In the genomic region with DNA sequence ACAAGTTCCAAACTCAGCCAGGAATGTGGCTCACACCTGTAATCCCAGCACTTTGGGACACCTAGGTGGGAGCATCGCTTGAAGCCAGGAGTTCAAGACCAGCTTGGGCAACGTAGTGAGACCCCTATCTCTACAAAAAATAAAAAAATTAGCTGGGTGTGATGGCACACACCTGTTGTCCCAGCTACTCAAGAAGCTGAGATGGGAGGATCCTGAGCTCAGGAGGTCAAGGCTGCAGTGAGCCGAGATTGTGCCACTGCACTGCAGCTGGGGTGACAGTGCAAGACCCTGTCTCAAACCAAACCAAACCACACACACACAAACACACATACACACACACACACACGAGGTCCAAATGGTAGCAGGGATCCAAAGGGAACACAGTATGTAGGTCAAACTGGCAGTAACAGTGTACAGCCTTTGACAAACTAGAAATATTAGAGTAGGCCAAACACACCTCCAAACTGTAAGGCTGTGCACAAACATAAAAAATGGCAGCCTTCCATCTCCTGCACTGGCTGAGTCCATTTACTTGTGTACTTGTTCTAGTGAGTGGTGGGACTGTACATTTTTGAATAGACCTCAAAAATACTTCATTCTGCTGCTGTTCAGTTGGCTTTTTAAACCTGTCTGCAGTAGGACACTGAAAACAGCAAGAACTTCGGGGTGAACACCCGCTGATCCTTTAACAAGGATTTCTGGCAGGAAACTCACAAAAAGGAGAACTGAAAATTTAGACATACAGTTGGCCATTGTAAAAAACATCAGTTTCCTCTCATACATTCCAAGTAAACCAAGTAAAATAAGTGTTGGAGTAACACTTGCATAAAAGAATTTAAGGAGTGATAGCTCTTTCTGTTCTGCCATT, we compare ENCODE assay signal across 12 cellular contexts. TPM values are rescaled to one million over a fixed set of nuclear protein-coding genes. Genes with fewer than 3 reads are reported as not detected.
DNase-seq lines count a peak whose midpoint lies in the region; ATAC-seq, FAIRE-seq and TF ChIP-seq lines count a peak whose summit lies in the region.
"Had no signal": no experiment of that assay in that cellular context is flagged by ENCODE, and none has a peak within 500 bp of the region (broad histone marks: within the 10 kb centered on the region; RNA-seq: fewer than 3 reads in every experiment).

No MANE protein-coding gene starts in this region.

- TSS peak; percentile 76 for BruUV-seq in Caco-2 (replicated peaks; lab: Mats Ljungman, UMichigan)
- BruUV-seq in GM12878 (replicated peaks; lab: Mats Ljungman, UMichigan) = TSS peak; percentile 71

- no peak overlapping the region for H3K27ac Mint-ChIP-seq in Caco-2 (ENCODE audit: unreplicated experiment)
- no peak overlapping the region for H3K27ac Mint-ChIP-seq in neural progenitor cell

- no peak for TF ChIP-seq POLR2A in GM12878 (IDR thresholded peaks at IDR 0.05; ENCODE audit: low read depth, low read length)

- H3K4me3 ChIP-seq in Caco-2 (ENCODE audit: low read depth, low read length) (no peak overlapping the region), GM12878 (no peak overlapping the region), neural progenitor cell (no peak overlapping the region), MM.1S (ENCODE audit: low read length) (no peak overlapping the region)

- H4K20me1 ChIP-seq in GM12878 (ENCODE audit: control insufficient read depth, insufficient read depth) (no peaks in the 10 kb centered on the region), neural progenitor cell (ENCODE audit: low read depth) (peaks cover 5% of the 10 kb centered on the region), MM.1S (ENCODE audit: insufficient read depth, low read length) (no peaks in the 10 kb centered on the region)

- FAIRE-seq in GM12878 (lab: Jason Lieb, UNC) = no peak
- no peak for FAIRE-seq in HTR-8/SVneo (lab: Jason Lieb, UNC)
- FAIRE-seq: frontal cortex, islet of Langerhans had no signal

- DNase-seq in Caco-2 = no peak
- DNase-seq in KBM-7 = peak; percentile 50
- no peak for DNase-seq in GM12878 (ENCODE audit: low read depth, low spot score)
- no peak for DNase-seq in neural progenitor cell (ENCODE audit: low spot score)
- no peak for DNase-seq in MM.1S
- DNase-seq in HTR-8/SVneo (ENCODE audit: insufficient read length, low spot score) = no peak
- no peak for DNase-seq in NCI-H2081 treated with DMSO at 0.1 percent for 48 hours (lab: John Stamatoyannopoulos, UW)
- DNase-seq: activated CD8-positive, alpha-beta memory T cell treated with anti-CD3 and anti-CD28 coated beads, Interleukin-2, amount 50 U/mL, for 4 hours; NCI-H1092 treated with DMSO at 0.1 percent for 48 hours had no signal

- POLR2A ChIA-PET in Caco-2 (lab: Charles Lee) = no interaction called here
- POLR2A ChIA-PET in GM12878 (lab: Charles Lee) = no interaction called here

- RAD21 ChIA-PET in GM12878 (lab: Charles Lee; ENCODE audit: unreplicated experiment) = no interaction called here

- H3K36me3 ChIP-seq in Caco-2 (ENCODE audit: control insufficient read depth, insufficient read depth, low read length) (no peaks in the 10 kb centered on the region; the same call in none of the 2 replicates), GM12878 (ENCODE audit: control insufficient read depth in 2 of 2, insufficient read depth in 2 of 2, low read length in 1 of 2) (peaks cover 10 to 38% of the 10 kb centered on the region in 2 experiments), neural progenitor cell (peaks cover 5% of the 10 kb centered on the region), MM.1S (replicated peaks; ENCODE audit: insufficient read depth, low read length) (peaks cover 3% of the 10 kb centered on the region; the same call in 1 of the 2 replicates)

- H3K4me1 Mint-ChIP-seq in Caco-2 (ENCODE audit: low read depth, unreplicated experiment) (no peaks in the 10 kb centered on the region), neural progenitor cell (peaks cover 22% of the 10 kb centered on the region)

- SMC1A ChIA-PET in GM12878 (lab: Charles Lee; ENCODE audit: uncharacterized antibody, unreplicated experiment) = interaction anchor here (1.6 kb wide), 1 partner anchor 18 kb away, joined by 3 read pairs; no protein-coding TSS in a partner anchor

- no peaks in the 10 kb centered on the region for H3K9me3 Mint-ChIP-seq in Caco-2 (ENCODE audit: unreplicated experiment)
- H3K9me3 Mint-ChIP-seq in neural progenitor cell = no peaks in the 10 kb centered on the region

- intact Hi-C loops in Caco-2 (cut with micrococcal nuclease; ENCODE audit: unreplicated experiment) = no loop called here
- intact Hi-C loops in GM12878 (cut with micrococcal nuclease; ENCODE audit: unreplicated experiment) = no loop called here

- TF ChIP-seq EP300 in GM12878 (IDR thresholded peaks at IDR 0.05; ENCODE audit: borderline replicate concordance in 1 of 2, control insufficient read depth in 1 of 2, low read depth in 2 of 2, low read length in 2 of 2) = no peak

- no peaks in the 10 kb centered on the region for H3K9me2 ChIP-seq in MM.1S (replicated peaks; ENCODE audit: insufficient read depth, low read length)

- H3K4me2 ChIP-seq in GM12878 (ENCODE audit: control insufficient read depth, insufficient read depth) = no peak overlapping the region
- no peak overlapping the region for H3K4me2 ChIP-seq in neural progenitor cell
- H3K4me2 ChIP-seq in MM.1S (ENCODE audit: low read depth, low read length) = no peak overlapping the region

- no peaks in the 10 kb centered on the region for H3K79me2 ChIP-seq in GM12878 (ENCODE audit: control insufficient read depth, insufficient read depth, low read length)
- H3K79me2 ChIP-seq in neural progenitor cell (ENCODE audit: low read depth) = no peaks in the 10 kb centered on the region
- no peaks in the 10 kb centered on the region for H3K79me2 ChIP-seq in MM.1S (ENCODE audit: low read length)

- H3K27me3 ChIP-seq in Caco-2 (replicated peaks; ENCODE audit: control insufficient read depth, insufficient read depth, low read length) (no peaks in the 10 kb centered on the region), GM12878 (replicated peaks in 1 of 2; ENCODE audit: control insufficient read depth in 2 of 2, insufficient read depth in 2 of 2, low read length in 1 of 2) (no peaks in the 10 kb centered on the region), neural progenitor cell (no peaks in the 10 kb centered on the region), MM.1S (replicated peaks; ENCODE audit: insufficient read depth, low read length) (no peaks in the 10 kb centered on the region)

- no peak overlapping the region for H3K9ac ChIP-seq in GM12878 (ENCODE audit: control insufficient read depth, insufficient read depth, low read length)
- no peak overlapping the region for H3K9ac ChIP-seq in neural progenitor cell
- H3K9ac ChIP-seq in MM.1S (ENCODE audit: low read length) = no peak overlapping the region

- H3K27ac ChIP-seq in GM12878 (ENCODE audit: control insufficient read depth, insufficient read depth) (no peak overlapping the region), neural progenitor cell (peak overlapping the region; percentile 2), MM.1S (ENCODE audit: low read length) (no peak overlapping the region)
- H3K27ac ChIP-seq: HL-60 had no signal

- peak; percentile 17; the same call in 1 of the 3 replicates for ATAC-seq in GM12878

- H3K27me3 Mint-ChIP-seq in Caco-2 (ENCODE audit: insufficient read depth, unreplicated experiment) (no peaks in the 10 kb centered on the region), neural progenitor cell (ENCODE audit: insufficient read depth, low read depth) (no peaks in the 10 kb centered on the region)

- no peaks in the 10 kb centered on the region for H3K4me1 ChIP-seq in Caco-2
- H3K4me1 ChIP-seq in GM12878 (ENCODE audit: control insufficient read depth, insufficient read depth, low read length) = peaks cover 5% of the 10 kb centered on the region
- peaks cover 7% of the 10 kb centered on the region for H3K4me1 ChIP-seq in neural progenitor cell
- H3K4me1 ChIP-seq in MM.1S (ENCODE audit: low read length) = peaks cover 1% of the 10 kb centered on the region; the same call in 1 of the 2 replicates

- H3K4me3 Mint-ChIP-seq in Caco-2 (ENCODE audit: unreplicated experiment) (no peak overlapping the region), neural progenitor cell (no peak overlapping the region)

- TF ChIP-seq CTCF in Caco-2 (IDR thresholded peaks at IDR 0.05; ENCODE audit: insufficient read depth in 1 of 2, low read depth in 1 of 2, low read length in 1 of 2, severe bottlenecking in 1 of 2, unreplicated experiment in 1 of 2) (no peak), GM12878 (IDR thresholded peaks at IDR 0.05 in 2 of 3, conservative IDR thresholded peaks at IDR 0.05 in 1 of 3; ENCODE audit: control insufficient read depth in 2 of 3, extremely low read depth in 1 of 3, insufficient read depth in 1 of 3, low read depth in 3 of 3, low read length in 3 of 3) (no peak), neural progenitor cell (IDR thresholded peaks at IDR 0.05) (no peak), MM.1S (IDR thresholded peaks at IDR 0.05; ENCODE audit: low read length) (no peak)

- H2AFZ ChIP-seq in GM12878 (ENCODE audit: control insufficient read depth, low read depth, low read length) (no peak overlapping the region), neural progenitor cell (replicated peaks) (no peak overlapping the region), MM.1S (ENCODE audit: low read length) (no peak overlapping the region)

- H3K36me3 Mint-ChIP-seq in Caco-2 (ENCODE audit: insufficient read depth, unreplicated experiment) (peaks cover 61% of the 10 kb centered on the region), neural progenitor cell (peaks cover 30% of the 10 kb centered on the region)

- H3K9me3 ChIP-seq in Caco-2 (no peaks in the 10 kb centered on the region), GM12878 (replicated peaks; ENCODE audit: control insufficient read depth, insufficient read depth, low read length) (no peaks in the 10 kb centered on the region), neural progenitor cell (ENCODE audit: low read depth) (no peaks in the 10 kb centered on the region), MM.1S (replicated peaks; ENCODE audit: insufficient read depth, low read length) (no peaks in the 10 kb centered on the region)

- H3F3A ChIP-seq in neural progenitor cell (ENCODE audit: low read depth) = peaks cover 52% of the 10 kb centered on the region
- H3F3A ChIP-seq in MM.1S (ENCODE audit: insufficient read depth, low read length) = 0 out of 2 replicates have a peak, but pooled peaks cover under 1% of the 10 kb centered on the region

- in situ Hi-C loops in KBM-7 (cut with MboI; ENCODE audit: low pct_unique_long_range_greater_than_20kb, low sequenced_read_pairs) = no loop called here
- in situ Hi-C loops in GM12878 (cut with MboI) = no loop called here

- CTCF ChIA-PET in Caco-2 (lab: Charles Lee) = no interaction called here
- CTCF ChIA-PET in GM12878 (lab: Yijun Ruan, JAX) = interaction anchor here (1.1 to 1.5 kb wide), 3 partner anchors 8 to 177 kb away, joined by 3 read pairs; partner anchors contain the start of gene INTS14

- TF ChIP-seq RAD21 in GM12878 (IDR thresholded peaks at IDR 0.05; ENCODE audit: insufficient read depth, low read depth, low read length) = no peak

- WGBS in GM12878 (ENCODE audit: insufficient coverage, insufficient replicate concordance, low lambda C conversion rate, missing lambda C conversion rate) = 62% methylated on average over 6 of the region's 6 CpGs

RNA-seq across cellular contexts. Expression of gene INTS14, which starts 33.6 kb away (rescaled TPM):
- total RNA-seq in Caco-2 (2022) (37.7 and 38.2 TPM in 2 replicates), GM12878 (2014; rRNA removed) (36.8 and 39.3 TPM in 2 replicates), GM12878 (2014; rRNA removed; fragmentation: Illumina TruSeq; extraction: Trizol) (39.4 and 40.4 TPM in 2 replicates), GM12878 (2021) (40.7 and 42.0 TPM in 2 replicates), neural progenitor cell (ENCODE audit: low replicate concordance) (40.2 and 54.2 TPM in 2 replicates)
- 108 and 123 TPM in 2 replicates for total RNA-seq in GM12878 (2013; cell fraction: nucleolus; rRNA removed)
- 26.2 TPM for polyA plus RNA-seq in GM12878 (2011; ENCODE audit: low read depth)
- polyA plus RNA-seq in GM12878 (2011; rRNA removed) (76.9 and 93.4 TPM in 2 replicates), GM12878 (2014; fragmentation: Illumina TruSeq; extraction: Trizol) (53.7 and 68.1 TPM in 2 replicates), GM12878 (2014; fragmentation: Nextera tagmentation; extraction: Ambion mirVana) (10 to 100 TPM; 39.4 to 41.9 TPM), GM12878 (2014; rRNA removed) (47.5 and 53.4 TPM in 2 replicates), GM12878 (2016; fragmentation: Nextera tagmentation; extraction: Ambion mirVana) (10 to 100 TPM; 69.3 to 74.4 TPM)
- polyA plus RNA-seq in GM12878 (2011; cell fraction: cytosol; rRNA removed) = 55.4 and 58.2 TPM in 2 replicates
- polyA plus RNA-seq in GM12878 (2011; cell fraction: nucleus; rRNA removed) = 48.6 and 54.8 TPM in 2 replicates
- polyA plus RNA-seq in GM12878 (2012) = 24.6 and 28.8 TPM in 2 replicates
- 57.6 and 79.1 TPM in 2 replicates for polyA minus RNA-seq in GM12878 (2011; rRNA and poly(A)+ RNA removed)
- 19.1 and 27.4 TPM in 2 replicates for polyA minus RNA-seq in GM12878 (2011; cell fraction: cytosol; rRNA and poly(A)+ RNA removed)
- 35.9 and 74.2 TPM in 2 replicates for polyA minus RNA-seq in GM12878 (2011; cell fraction: nucleus; rRNA and poly(A)+ RNA removed)

RNA-seq across cellular contexts. Expression of gene SLC24A1, which starts 44.4 kb away (rescaled TPM):
- total RNA-seq in Caco-2 (2022) (6.0 and 8.7 TPM in 2 replicates), GM12878 (2014; rRNA removed) (2.9 and 3.3 TPM in 2 replicates), GM12878 (2014; rRNA removed; fragmentation: Illumina TruSeq; extraction: Trizol) (2.8 and 3.3 TPM in 2 replicates), GM12878 (2021) (4.5 and 5.8 TPM in 2 replicates), neural progenitor cell (ENCODE audit: low replicate concordance) (6.0 and 10.6 TPM in 2 replicates)
- total RNA-seq in GM12878 (2013; cell fraction: nucleolus; rRNA removed) = 19.8 and 23.8 TPM in 2 replicates
- 4.9 TPM for polyA plus RNA-seq in GM12878 (2011; ENCODE audit: low read depth)
- polyA plus RNA-seq in GM12878 (2011; rRNA removed) (3.9 and 4.4 TPM in 2 replicates), GM12878 (2014; fragmentation: Illumina TruSeq; extraction: Trizol) (4.3 and 4.9 TPM in 2 replicates), GM12878 (2014; fragmentation: Nextera tagmentation; extraction: Ambion mirVana) (1 to 10 TPM; 1.4 to 2.3 TPM), GM12878 (2014; rRNA removed) (2.8 and 4.7 TPM in 2 replicates), GM12878 (2016; fragmentation: Nextera tagmentation; extraction: Ambion mirVana) (1 to 10 TPM; 1.7 to 3.2 TPM)
- 3.2 and 4.5 TPM in 2 replicates for polyA plus RNA-seq in GM12878 (2011; cell fraction: cytosol; rRNA removed)
- polyA plus RNA-seq in GM12878 (2011; cell fraction: nucleus; rRNA removed) = 3.9 and 5.7 TPM in 2 replicates
- 7.3 and 7.7 TPM in 2 replicates for polyA plus RNA-seq in GM12878 (2012)
- 5.7 and 6.4 TPM in 2 replicates for polyA minus RNA-seq in GM12878 (2011; rRNA and poly(A)+ RNA removed)
- 1.5 and 1.8 TPM in 2 replicates for polyA minus RNA-seq in GM12878 (2011; cell fraction: cytosol; rRNA and poly(A)+ RNA removed)
- 5.2 and 8.6 TPM in 2 replicates for polyA minus RNA-seq in GM12878 (2011; cell fraction: nucleus; rRNA and poly(A)+ RNA removed)

RNA-seq across cellular contexts. Expression of gene HACD3, which starts 47.1 kb away (rescaled TPM):
- total RNA-seq in Caco-2 (2022) = 118 and 127 TPM in 2 replicates
- total RNA-seq in GM12878 (2013; cell fraction: nucleolus; rRNA removed) = 67.7 and 71.3 TPM in 2 replicates
- 49.5 and 55.1 TPM in 2 replicates for total RNA-seq in GM12878 (2014; rRNA removed)
- 49.2 and 49.6 TPM in 2 replicates for total RNA-seq in GM12878 (2014; rRNA removed; fragmentation: Illumina TruSeq; extraction: Trizol)
- 27.7 and 30.2 TPM in 2 replicates for total RNA-seq in GM12878 (2021)
- 12.7 TPM for polyA plus RNA-seq in GM12878 (2011; ENCODE audit: low read depth)
- polyA plus RNA-seq in GM12878 (2011; rRNA removed) = 47.2 and 54.2 TPM in 2 replicates
- 26.7 and 27.9 TPM in 2 replicates for polyA plus RNA-seq in GM12878 (2011; cell fraction: cytosol; rRNA removed)
- 12.8 and 15.2 TPM in 2 replicates for polyA plus RNA-seq in GM12878 (2011; cell fraction: nucleus; rRNA removed)
- polyA plus RNA-seq in GM12878 (2012) = 16.9 and 18.4 TPM in 2 replicates
- polyA plus RNA-seq in GM12878 (2014; fragmentation: Illumina TruSeq; extraction: Trizol) = 53.3 and 58.1 TPM in 2 replicates
- polyA plus RNA-seq in GM12878 (2014; fragmentation: Nextera tagmentation; extraction: Ambion mirVana) = 10 to 100 TPM; 25.9 to 26.7 TPM
- 33.3 and 38.4 TPM in 2 replicates for polyA plus RNA-seq in GM12878 (2014; rRNA removed)
- 10 to 100 TPM; 67.2 to 75.8 TPM for polyA plus RNA-seq in GM12878 (2016; fragmentation: Nextera tagmentation; extraction: Ambion mirVana)
- polyA minus RNA-seq in GM12878 (2011; rRNA and poly(A)+ RNA removed) = 23.2 and 28.5 TPM in 2 replicates
- polyA minus RNA-seq in GM12878 (2011; cell fraction: cytosol; rRNA and poly(A)+ RNA removed) = 12.2 and 18.4 TPM in 2 replicates
- polyA minus RNA-seq in GM12878 (2011; cell fraction: nucleus; rRNA and poly(A)+ RNA removed) = 11.5 and 21.1 TPM in 2 replicates
- total RNA-seq in neural progenitor cell (ENCODE audit: low replicate concordance) = 209 and 271 TPM in 2 replicates

RNA-seq across cellular contexts. Expression of gene DPP8, which starts 59.9 kb away (rescaled TPM):
- total RNA-seq in Caco-2 (2022) (22.9 and 23.4 TPM in 2 replicates), GM12878 (2014; rRNA removed) (30.0 and 32.2 TPM in 2 replicates), GM12878 (2014; rRNA removed; fragmentation: Illumina TruSeq; extraction: Trizol) (23.9 and 25.2 TPM in 2 replicates), GM12878 (2021) (23.5 and 24.7 TPM in 2 replicates), neural progenitor cell (ENCODE audit: low replicate concordance) (25.9 and 39.0 TPM in 2 replicates)
- 90.1 and 94.9 TPM in 2 replicates for total RNA-seq in GM12878 (2013; cell fraction: nucleolus; rRNA removed)
- 7.0 TPM for polyA plus RNA-seq in GM12878 (2011; ENCODE audit: low read depth)
- polyA plus RNA-seq in GM12878 (2011; rRNA removed) (27.8 and 28.6 TPM in 2 replicates), GM12878 (2014; fragmentation: Illumina TruSeq; extraction: Trizol) (19.4 and 24.4 TPM in 2 replicates), GM12878 (2014; fragmentation: Nextera tagmentation; extraction: Ambion mirVana) (10 to 100 TPM; 12.0 to 15.7 TPM), GM12878 (2014; rRNA removed) (18.3 and 21.7 TPM in 2 replicates), GM12878 (2016; fragmentation: Nextera tagmentation; extraction: Ambion mirVana) (10 to 100 TPM; 29.5 to 30.6 TPM)
- 12.0 and 13.4 TPM in 2 replicates for polyA plus RNA-seq in GM12878 (2011; cell fraction: cytosol; rRNA removed)
- polyA plus RNA-seq in GM12878 (2011; cell fraction: nucleus; rRNA removed) = 16.1 and 17.1 TPM in 2 replicates
- polyA plus RNA-seq in GM12878 (2012) = 11.3 and 14.4 TPM in 2 replicates
- polyA minus RNA-seq in GM12878 (2011; rRNA and poly(A)+ RNA removed) = 21.8 and 30.3 TPM in 2 replicates
- polyA minus RNA-seq in GM12878 (2011; cell fraction: cytosol; rRNA and poly(A)+ RNA removed) = 13.6 and 17.4 TPM in 2 replicates
- polyA minus RNA-seq in GM12878 (2011; cell fraction: nucleus; rRNA and poly(A)+ RNA removed) = 30.2 and 61.3 TPM in 2 replicates
